In genomic region chr5:5039918-5040317, GRCh38 we compare ENCODE assay signal across 26 cellular contexts.
DNase-seq lines count a peak whose midpoint lies in the region; ATAC-seq, FAIRE-seq and TF ChIP-seq lines count a peak whose summit lies in the region.
"Had no signal": no experiment of that assay in that cellular context is flagged by ENCODE, and none has a peak within 500 bp of the region (broad histone marks: within the 10 kb centered on the region; RNA-seq: fewer than 3 reads in every experiment).

No MANE protein-coding gene starts in this region.

- CTCF ChIA-PET in GM12878 (lab: Yijun Ruan, JAX): no interaction called here

- no peak overlapping the region for H3K27ac ChIP-seq in GM12878 (ENCODE audit: control insufficient read depth, insufficient read depth)
- H3K27ac ChIP-seq in prostate gland: no peak overlapping the region
- H3K27ac ChIP-seq: GM23248, SJSA1 had no signal

- H3K4me2 ChIP-seq in GM12878 (ENCODE audit: control insufficient read depth, insufficient read depth): no peak overlapping the region

- intact Hi-C loops in GM12878 (cut with micrococcal nuclease; ENCODE audit: unreplicated experiment) (no loop called here), prostate gland (cut with DNase I) (no loop called here)

- DNase-seq in GM12878 (ENCODE audit: low read depth, low spot score): no peak
- no peak for DNase-seq in erythroblast (lab: John Stamatoyannopoulos, UW)
- no peak for DNase-seq in GM03348 (ENCODE audit: low spot score)
- DNase-seq in prostate gland (ENCODE audit: low spot score): no peak
- DNase-seq: BE2C, DMS53, EL, GF-D8, GM23248, KG1, NCI-H1092, NCI-H1436, NCI-H187 treated with DMSO at 0.1 percent for 48 hours, NCI-H2107, NCI-H446 treated with DMSO at 0.1 percent for 48 hours, NCI-H526 treated with DMSO at 0.1 percent for 48 hours, T-helper 1 cell had no signal

- TF ChIP-seq CTCF in GM12878 (IDR thresholded peaks at IDR 0.05 in 2 of 3, conservative IDR thresholded peaks at IDR 0.05 in 1 of 3; ENCODE audit: control insufficient read depth in 2 of 3, extremely low read depth in 1 of 3, insufficient read depth in 1 of 3, low read depth in 3 of 3, low read length in 3 of 3) (no peak), prostate gland (IDR thresholded peaks at IDR 0.05) (no peak)

- RAD21 ChIA-PET in GM12878 (lab: Charles Lee; ENCODE audit: unreplicated experiment): interaction anchor here (1.1 to 2.5 kb wide), 3 partner anchors 22 to 24 kb away, joined by 3 to 12 read pairs (median 4); no protein-coding TSS in a partner anchor

- WGBS in GM12878 (ENCODE audit: insufficient coverage, insufficient replicate concordance, low lambda C conversion rate, missing lambda C conversion rate): 4% methylated on average over 4 of the region's 4 CpGs
- 89% methylated on average over 4 of the region's 4 CpGs for WGBS in prostate gland

- H3K27me3 ChIP-seq in GM12878 (replicated peaks in 1 of 2; ENCODE audit: control insufficient read depth in 2 of 2, insufficient read depth in 2 of 2, low read length in 1 of 2) (no peaks in the 10 kb centered on the region), prostate gland (replicated peaks; ENCODE audit: insufficient read depth) (no peaks in the 10 kb centered on the region)

- no peaks in the 10 kb centered on the region; the same call in 1 of the 3 replicates for H3K9me3 ChIP-seq in GM12878 (replicated peaks; ENCODE audit: control insufficient read depth, insufficient read depth, low read length)
- no peaks in the 10 kb centered on the region for H3K9me3 ChIP-seq in prostate gland
- H3K9me3 ChIP-seq: BE2C, HAP-1, SJSA1 had no signal

- peak; percentile 40 for ATAC-seq in GM18508 (IDR thresholded peaks at IDR 0.05; ENCODE audit: insufficient read depth, unreplicated experiment)
- peak; percentile 54 for ATAC-seq in GM19023 (IDR thresholded peaks at IDR 0.05; ENCODE audit: unreplicated experiment)
- peak; percentile 41 for ATAC-seq in HG02798 (IDR thresholded peaks at IDR 0.05; ENCODE audit: poor library complexity, unreplicated experiment)
- no peak; the same call in 2 of the 3 replicates for ATAC-seq in GM12878
- ATAC-seq: Right ventricle myocardium inferior had no signal

- H3K36me3 ChIP-seq in GM12878 (ENCODE audit: control insufficient read depth in 2 of 2, insufficient read depth in 2 of 2, low read length in 1 of 2) (no peaks in the 10 kb centered on the region), prostate gland (no peaks in the 10 kb centered on the region)
- H3K36me3 ChIP-seq: BE2C, HAP-1, SJSA1 had no signal

- POLR2A ChIA-PET in GM12878 (lab: Charles Lee): interaction anchor here (1.2 kb wide), 1 partner anchor 27 kb away, joined by 4 read pairs; no protein-coding TSS in a partner anchor

- no peak overlapping the region for H3K9ac ChIP-seq in GM12878 (ENCODE audit: control insufficient read depth, insufficient read depth, low read length)
- H3K9ac ChIP-seq: GM23248 had no signal

- no peak for TF ChIP-seq EP300 in GM12878 (IDR thresholded peaks at IDR 0.05; ENCODE audit: borderline replicate concordance in 1 of 2, control insufficient read depth in 1 of 2, low read depth in 2 of 2, low read length in 2 of 2)

- SMC1A ChIA-PET in GM12878 (lab: Charles Lee; ENCODE audit: uncharacterized antibody, unreplicated experiment): interaction anchor here (3.4 kb wide), 1 partner anchor 7 kb away, joined by 17 read pairs; no protein-coding TSS in a partner anchor

- H3K4me3 ChIP-seq in GM12878: no peak overlapping the region
- H3K4me3 ChIP-seq in prostate gland: no peak overlapping the region
- H3K4me3 ChIP-seq: GM23248, HAP-1, SJSA1 had no signal

- no peak for TF ChIP-seq POLR2A in GM12878 (IDR thresholded peaks at IDR 0.05; ENCODE audit: low read depth, low read length)
- TF ChIP-seq POLR2A in erythroblast (IDR thresholded peaks at IDR 0.05; ENCODE audit: low read length): no peak
- no peak for TF ChIP-seq POLR2A in prostate gland (IDR thresholded peaks at IDR 0.05)

- H3K4me1 ChIP-seq in GM12878 (ENCODE audit: control insufficient read depth, insufficient read depth, low read length) (no peaks in the 10 kb centered on the region), prostate gland (replicated peaks) (no peaks in the 10 kb centered on the region)
- H3K4me1 ChIP-seq: BE2C, HAP-1, SJSA1 had no signal

- no peak for FAIRE-seq in GM12878 (lab: Jason Lieb, UNC)
- FAIRE-seq: D721Med, GM19239, HTR-8/SVneo had no signal

- no peaks in the 10 kb centered on the region for H4K20me1 ChIP-seq in GM12878 (ENCODE audit: control insufficient read depth, insufficient read depth)

- no peak; the same call in 1 of the 2 replicates for TF ChIP-seq RAD21 in GM12878 (IDR thresholded peaks at IDR 0.05; ENCODE audit: insufficient read depth, low read depth, low read length)

- in situ Hi-C loops in GM12878 (cut with MboI): no loop called here

- no peaks in the 10 kb centered on the region for H3K79me2 ChIP-seq in GM12878 (ENCODE audit: control insufficient read depth, insufficient read depth, low read length)

- H2AFZ ChIP-seq in GM12878 (ENCODE audit: control insufficient read depth, low read depth, low read length): no peak overlapping the region
- H2AFZ ChIP-seq: GM23248 had no signal

- BruUV-seq in GM12878 (replicated peaks; lab: Mats Ljungman, UMichigan): no TSS peak

TF ChIP-seq in GM12878, 131 proteins besides CTCF, POLR2A, EP300 and RAD21 (continues in another document):
- TF ChIP-seq, protein P1, sequence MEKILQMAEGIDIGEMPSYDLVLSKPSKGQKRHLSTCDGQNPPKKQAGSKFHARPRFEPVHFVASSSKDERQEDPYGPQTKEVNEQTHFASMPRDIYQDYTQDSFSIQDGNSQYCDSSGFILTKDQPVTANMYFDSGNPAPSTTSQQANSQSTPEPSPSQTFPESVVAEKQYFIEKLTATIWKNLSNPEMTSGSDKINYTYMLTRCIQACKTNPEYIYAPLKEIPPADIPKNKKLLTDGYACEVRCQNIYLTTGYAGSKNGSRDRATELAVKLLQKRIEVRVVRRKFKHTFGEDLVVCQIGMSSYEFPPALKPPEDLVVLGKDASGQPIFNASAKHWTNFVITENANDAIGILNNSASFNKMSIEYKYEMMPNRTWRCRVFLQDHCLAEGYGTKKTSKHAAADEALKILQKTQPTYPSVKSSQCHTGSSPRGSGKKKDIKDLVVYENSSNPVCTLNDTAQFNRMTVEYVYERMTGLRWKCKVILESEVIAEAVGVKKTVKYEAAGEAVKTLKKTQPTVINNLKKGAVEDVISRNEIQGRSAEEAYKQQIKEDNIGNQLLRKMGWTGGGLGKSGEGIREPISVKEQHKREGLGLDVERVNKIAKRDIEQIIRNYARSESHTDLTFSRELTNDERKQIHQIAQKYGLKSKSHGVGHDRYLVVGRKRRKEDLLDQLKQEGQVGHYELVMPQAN (conservative IDR thresholded peaks at IDR 0.05): no peak
- TF ChIP-seq, protein P2, sequence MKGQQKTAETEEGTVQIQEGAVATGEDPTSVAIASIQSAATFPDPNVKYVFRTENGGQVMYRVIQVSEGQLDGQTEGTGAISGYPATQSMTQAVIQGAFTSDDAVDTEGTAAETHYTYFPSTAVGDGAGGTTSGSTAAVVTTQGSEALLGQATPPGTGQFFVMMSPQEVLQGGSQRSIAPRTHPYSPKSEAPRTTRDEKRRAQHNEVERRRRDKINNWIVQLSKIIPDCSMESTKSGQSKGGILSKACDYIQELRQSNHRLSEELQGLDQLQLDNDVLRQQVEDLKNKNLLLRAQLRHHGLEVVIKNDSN (IDR thresholded peaks at IDR 0.05; ENCODE audit: borderline replicate concordance, extremely low read length, insufficient read depth, low read depth, low read length): no peak
- TF ChIP-seq TCF7 (IDR thresholded peaks at IDR 0.05; ENCODE audit: borderline replicate concordance): no peak
- no peak for TF ChIP-seq SREBF2 (IDR thresholded peaks at IDR 0.05; ENCODE audit: low read length)
- peak; percentile 96 for TF ChIP-seq ATF2 (IDR thresholded peaks at IDR 0.05; ENCODE audit: low read length)
- no peak for TF ChIP-seq E4F1 (IDR thresholded peaks at IDR 0.05; ENCODE audit: borderline replicate concordance, partially characterized antibody)
